ENCODE assay signal across 1 cellular context in the genomic region with DNA sequence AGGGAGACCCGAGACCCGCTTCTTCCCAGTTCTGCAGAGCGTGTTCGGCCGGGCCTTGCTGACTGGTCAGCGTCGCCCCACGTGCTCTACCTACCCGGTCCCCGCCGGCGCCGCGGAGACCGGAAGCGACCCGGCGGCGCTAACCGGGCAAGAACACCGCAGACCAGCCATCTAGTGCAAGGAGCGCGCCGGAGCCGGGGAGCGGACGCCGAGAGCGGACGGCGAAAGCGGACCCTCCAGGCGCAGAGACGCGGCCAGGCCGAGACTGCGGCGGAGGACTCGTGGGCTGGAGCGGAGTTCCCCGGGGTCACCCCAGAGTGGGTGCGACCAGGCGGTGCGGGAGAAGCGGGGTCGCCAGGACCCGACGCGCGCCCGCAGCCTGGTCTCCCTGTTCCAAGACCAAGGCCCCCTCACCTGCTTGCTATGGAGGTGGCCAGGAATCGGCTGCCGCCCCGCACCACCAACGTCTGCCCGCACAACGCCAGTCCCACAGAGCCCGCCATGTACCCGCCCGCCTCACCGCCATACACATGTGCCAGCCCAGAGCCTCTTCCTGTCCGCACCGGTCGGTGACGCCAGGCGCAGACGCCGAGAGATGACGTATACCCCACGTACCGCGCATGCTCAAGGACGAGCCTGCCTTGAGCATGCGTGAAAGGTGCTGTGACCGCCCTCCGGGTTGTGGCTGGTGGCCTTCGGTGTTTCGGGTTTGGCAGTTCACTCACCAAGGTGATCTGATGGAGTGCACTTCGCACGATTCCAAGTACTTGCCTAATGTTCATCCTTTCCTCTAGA.
TF ChIP-seq lines count a peak whose summit lies in the region.

WDR4 (minus strand) TSS at position 547 of the 795 bp plus-strand sequence; CDS start at position 503, 44 bp downstream.

TF ChIP-seq in K562, 482 proteins besides CTCF, POLR2A, EP300 and RAD21 (continued from another document and continues in another):
- peak; percentile 99 for TF ChIP-seq ZBTB12 (CRISPR knock-in tag; IDR thresholded peaks at IDR 0.05)
- TF ChIP-seq SMAD1 (IDR thresholded peaks at IDR 0.05; ENCODE audit: low read depth, low read length, partially characterized antibody), result peak; percentile 54
- TF ChIP-seq HSF4 (CRISPR knock-in tag; IDR thresholded peaks at IDR 0.05; ENCODE audit: borderline replicate concordance), result no peak
- TF ChIP-seq HNRNPL (IDR thresholded peaks at IDR 0.05; ENCODE audit: low read depth, low read length), result no peak; the same call in none of the 2 replicates
- TF ChIP-seq LARP7 (IDR thresholded peaks at IDR 0.05), result no peak
- no peak for TF ChIP-seq EZH2 (IDR thresholded peaks at IDR 0.05; ENCODE audit: borderline replicate concordance, low read depth, low read length)
- no peak for TF ChIP-seq HNRNPH1 (optimal IDR thresholded peaks at IDR 0.05; ENCODE audit: low read depth, low read length)
- peak; percentile 84; the same call in 1 of the 2 replicates for TF ChIP-seq ZNF232 (CRISPR knock-in tag; IDR thresholded peaks at IDR 0.05)
- peak; percentile 92 for TF ChIP-seq TAF9B (IDR thresholded peaks at IDR 0.05; ENCODE audit: partially characterized antibody)
- TF ChIP-seq SMAD2 (IDR thresholded peaks at IDR 0.05; ENCODE audit: low read depth, low read length), result no peak
- TF ChIP-seq RFX1 (IDR thresholded peaks at IDR 0.05), result no peak
- TF ChIP-seq ZKSCAN1 (IDR thresholded peaks at IDR 0.05; ENCODE audit: low read depth, low read length), result peak; percentile 91; the same call in 1 of the 2 replicates
- no peak; the same call in 1 of the 2 replicates for TF ChIP-seq RUNX1 (IDR thresholded peaks at IDR 0.05; ENCODE audit: low read depth)
- TF ChIP-seq ZNF354B (CRISPR knock-in tag; IDR thresholded peaks at IDR 0.05), result no peak
- TF ChIP-seq SP1 (CRISPR knock-in tag; IDR thresholded peaks at IDR 0.05), result peak; percentile 62; the same call in 1 of the 2 replicates
- no peak for TF ChIP-seq THRB (CRISPR knock-in tag; conservative IDR thresholded peaks at IDR 0.05)
- peak; percentile 68 for TF ChIP-seq PML (IDR thresholded peaks at IDR 0.05; ENCODE audit: low read length)
- TF ChIP-seq, protein P1, sequence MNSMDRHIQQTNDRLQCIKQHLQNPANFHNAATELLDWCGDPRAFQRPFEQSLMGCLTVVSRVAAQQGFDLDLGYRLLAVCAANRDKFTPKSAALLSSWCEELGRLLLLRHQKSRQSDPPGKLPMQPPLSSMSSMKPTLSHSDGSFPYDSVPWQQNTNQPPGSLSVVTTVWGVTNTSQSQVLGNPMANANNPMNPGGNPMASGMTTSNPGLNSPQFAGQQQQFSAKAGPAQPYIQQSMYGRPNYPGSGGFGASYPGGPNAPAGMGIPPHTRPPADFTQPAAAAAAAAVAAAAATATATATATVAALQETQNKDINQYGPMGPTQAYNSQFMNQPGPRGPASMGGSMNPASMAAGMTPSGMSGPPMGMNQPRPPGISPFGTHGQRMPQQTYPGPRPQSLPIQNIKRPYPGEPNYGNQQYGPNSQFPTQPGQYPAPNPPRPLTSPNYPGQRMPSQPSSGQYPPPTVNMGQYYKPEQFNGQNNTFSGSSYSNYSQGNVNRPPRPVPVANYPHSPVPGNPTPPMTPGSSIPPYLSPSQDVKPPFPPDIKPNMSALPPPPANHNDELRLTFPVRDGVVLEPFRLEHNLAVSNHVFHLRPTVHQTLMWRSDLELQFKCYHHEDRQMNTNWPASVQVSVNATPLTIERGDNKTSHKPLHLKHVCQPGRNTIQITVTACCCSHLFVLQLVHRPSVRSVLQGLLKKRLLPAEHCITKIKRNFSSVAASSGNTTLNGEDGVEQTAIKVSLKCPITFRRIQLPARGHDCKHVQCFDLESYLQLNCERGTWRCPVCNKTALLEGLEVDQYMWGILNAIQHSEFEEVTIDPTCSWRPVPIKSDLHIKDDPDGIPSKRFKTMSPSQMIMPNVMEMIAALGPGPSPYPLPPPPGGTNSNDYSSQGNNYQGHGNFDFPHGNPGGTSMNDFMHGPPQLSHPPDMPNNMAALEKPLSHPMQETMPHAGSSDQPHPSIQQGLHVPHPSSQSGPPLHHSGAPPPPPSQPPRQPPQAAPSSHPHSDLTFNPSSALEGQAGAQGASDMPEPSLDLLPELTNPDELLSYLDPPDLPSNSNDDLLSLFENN (IDR thresholded peaks at IDR 0.05; ENCODE audit: low read depth in 2 of 2, low read length in 2 of 2), result no peak; a peak in 1 of 4 replicates
- no peak for TF ChIP-seq BRD9 (IDR thresholded peaks at IDR 0.05; ENCODE audit: low read depth, partially characterized antibody)
- TF ChIP-seq DDX20 (tag; IDR thresholded peaks at IDR 0.05; ENCODE audit: low read depth), result no peak
- no peak for TF ChIP-seq MCM2 (IDR thresholded peaks at IDR 0.05; ENCODE audit: low read depth)
- no peak for TF ChIP-seq HES1 (IDR thresholded peaks at IDR 0.05; ENCODE audit: low read depth)
- no peak for TF ChIP-seq ZBTB8A (IDR thresholded peaks at IDR 0.05; ENCODE audit: partially characterized antibody)
- TF ChIP-seq MCM7 (IDR thresholded peaks at IDR 0.05), result no peak
- TF ChIP-seq, protein P2, sequence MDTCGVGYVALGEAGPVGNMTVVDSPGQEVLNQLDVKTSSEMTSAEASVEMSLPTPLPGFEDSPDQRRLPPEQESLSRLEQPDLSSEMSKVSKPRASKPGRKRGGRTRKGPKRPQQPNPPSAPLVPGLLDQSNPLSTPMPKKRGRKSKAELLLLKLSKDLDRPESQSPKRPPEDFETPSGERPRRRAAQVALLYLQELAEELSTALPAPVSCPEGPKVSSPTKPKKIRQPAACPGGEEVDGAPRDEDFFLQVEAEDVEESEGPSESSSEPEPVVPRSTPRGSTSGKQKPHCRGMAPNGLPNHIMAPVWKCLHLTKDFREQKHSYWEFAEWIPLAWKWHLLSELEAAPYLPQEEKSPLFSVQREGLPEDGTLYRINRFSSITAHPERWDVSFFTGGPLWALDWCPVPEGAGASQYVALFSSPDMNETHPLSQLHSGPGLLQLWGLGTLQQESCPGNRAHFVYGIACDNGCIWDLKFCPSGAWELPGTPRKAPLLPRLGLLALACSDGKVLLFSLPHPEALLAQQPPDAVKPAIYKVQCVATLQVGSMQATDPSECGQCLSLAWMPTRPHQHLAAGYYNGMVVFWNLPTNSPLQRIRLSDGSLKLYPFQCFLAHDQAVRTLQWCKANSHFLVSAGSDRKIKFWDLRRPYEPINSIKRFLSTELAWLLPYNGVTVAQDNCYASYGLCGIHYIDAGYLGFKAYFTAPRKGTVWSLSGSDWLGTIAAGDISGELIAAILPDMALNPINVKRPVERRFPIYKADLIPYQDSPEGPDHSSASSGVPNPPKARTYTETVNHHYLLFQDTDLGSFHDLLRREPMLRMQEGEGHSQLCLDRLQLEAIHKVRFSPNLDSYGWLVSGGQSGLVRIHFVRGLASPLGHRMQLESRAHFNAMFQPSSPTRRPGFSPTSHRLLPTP (IDR thresholded peaks at IDR 0.05; ENCODE audit: borderline replicate concordance, extremely low read depth, insufficient read length), result no peak
- TF ChIP-seq MTA3 (IDR thresholded peaks at IDR 0.05; ENCODE audit: borderline replicate concordance), result peak; percentile 85; the same call in 1 of the 2 replicates
- TF ChIP-seq, protein P3, sequence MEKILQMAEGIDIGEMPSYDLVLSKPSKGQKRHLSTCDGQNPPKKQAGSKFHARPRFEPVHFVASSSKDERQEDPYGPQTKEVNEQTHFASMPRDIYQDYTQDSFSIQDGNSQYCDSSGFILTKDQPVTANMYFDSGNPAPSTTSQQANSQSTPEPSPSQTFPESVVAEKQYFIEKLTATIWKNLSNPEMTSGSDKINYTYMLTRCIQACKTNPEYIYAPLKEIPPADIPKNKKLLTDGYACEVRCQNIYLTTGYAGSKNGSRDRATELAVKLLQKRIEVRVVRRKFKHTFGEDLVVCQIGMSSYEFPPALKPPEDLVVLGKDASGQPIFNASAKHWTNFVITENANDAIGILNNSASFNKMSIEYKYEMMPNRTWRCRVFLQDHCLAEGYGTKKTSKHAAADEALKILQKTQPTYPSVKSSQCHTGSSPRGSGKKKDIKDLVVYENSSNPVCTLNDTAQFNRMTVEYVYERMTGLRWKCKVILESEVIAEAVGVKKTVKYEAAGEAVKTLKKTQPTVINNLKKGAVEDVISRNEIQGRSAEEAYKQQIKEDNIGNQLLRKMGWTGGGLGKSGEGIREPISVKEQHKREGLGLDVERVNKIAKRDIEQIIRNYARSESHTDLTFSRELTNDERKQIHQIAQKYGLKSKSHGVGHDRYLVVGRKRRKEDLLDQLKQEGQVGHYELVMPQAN (IDR thresholded peaks at IDR 0.05; ENCODE audit: borderline replicate concordance), result peak; percentile 100
- TF ChIP-seq, protein P4, sequence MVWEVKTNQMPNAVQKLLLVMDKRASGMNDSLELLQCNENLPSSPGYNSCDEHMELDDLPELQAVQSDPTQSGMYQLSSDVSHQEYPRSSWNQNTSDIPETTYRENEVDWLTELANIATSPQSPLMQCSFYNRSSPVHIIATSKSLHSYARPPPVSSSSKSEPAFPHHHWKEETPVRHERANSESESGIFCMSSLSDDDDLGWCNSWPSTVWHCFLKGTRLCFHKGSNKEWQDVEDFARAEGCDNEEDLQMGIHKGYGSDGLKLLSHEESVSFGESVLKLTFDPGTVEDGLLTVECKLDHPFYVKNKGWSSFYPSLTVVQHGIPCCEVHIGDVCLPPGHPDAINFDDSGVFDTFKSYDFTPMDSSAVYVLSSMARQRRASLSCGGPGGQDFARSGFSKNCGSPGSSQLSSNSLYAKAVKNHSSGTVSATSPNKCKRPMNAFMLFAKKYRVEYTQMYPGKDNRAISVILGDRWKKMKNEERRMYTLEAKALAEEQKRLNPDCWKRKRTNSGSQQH (CRISPR knock-in tag; IDR thresholded peaks at IDR 0.05), result 0 out of 2 replicates have a peak, but pooled peaks have one; percentile 31
- TF ChIP-seq ZNF174 (CRISPR knock-in tag; IDR thresholded peaks at IDR 0.05), result no peak
- TF ChIP-seq MAZ (CRISPR knock-in tag; conservative IDR thresholded peaks at IDR 0.05 in 1 of 2, IDR thresholded peaks at IDR 0.05 in 1 of 2), result 0 out of 4 replicates have a peak, but pooled peaks of 1 of the 2 experiments have one; percentile 53
- no peak for TF ChIP-seq SREBF1 (IDR thresholded peaks at IDR 0.05; ENCODE audit: borderline replicate concordance, low read depth, low read length)
- TF ChIP-seq HNRNPK (IDR thresholded peaks at IDR 0.05; ENCODE audit: low read depth, low read length, poor library complexity, severe bottlenecking), result no peak
- TF ChIP-seq ZBTB49 (CRISPR knock-in tag; IDR thresholded peaks at IDR 0.05; ENCODE audit: borderline replicate concordance), result 0 out of 2 replicates have a peak, but pooled peaks have one; percentile 52
- TF ChIP-seq ZNF511 (CRISPR knock-in tag; IDR thresholded peaks at IDR 0.05), result peak; percentile 87; the same call in 1 of the 2 replicates
- TF ChIP-seq ETV5 (CRISPR knock-in tag; IDR thresholded peaks at IDR 0.05; ENCODE audit: low read depth), result peak; percentile 92
- peak; percentile 81 for TF ChIP-seq BRD4 (IDR thresholded peaks at IDR 0.05)
- TF ChIP-seq FUS (optimal IDR thresholded peaks at IDR 0.05; ENCODE audit: low read depth, low read length), result peak; percentile 92
- no peak for TF ChIP-seq NFE2 (IDR thresholded peaks at IDR 0.05; ENCODE audit: low read depth)
